In genomic region chr6:56549014-56549413, GRCh38 we compare ENCODE assay signal across 10 cellular contexts.
DNase-seq lines count a peak whose midpoint lies in the region; ATAC-seq and TF ChIP-seq lines count a peak whose summit lies in the region.
"Had no signal": no experiment of that assay in that cellular context is flagged by ENCODE, and none has a peak within 500 bp of the region (broad histone marks: within the 10 kb centered on the region; RNA-seq: fewer than 3 reads in every experiment).

No MANE protein-coding gene starts in this region.

- no peaks in the 10 kb centered on the region for H3K9me3 ChIP-seq in ovary

- H3K36me3 ChIP-seq in GM06990 (ENCODE audit: control insufficient read depth, insufficient read depth, low read length) (peaks cover 7% of the 10 kb centered on the region), ovary (no peaks in the 10 kb centered on the region)

- intact Hi-C loops in ovary (cut with DNase I) = no loop called here

- CTCF ChIA-PET in HEK293T (lab: Yijun Ruan, JAX) = interaction anchor here (0.5 to 1.5 kb wide), 5 partner anchors 21 to 179 kb away, joined by 3 to 7 read pairs (median 3); no protein-coding TSS in a partner anchor

- H3K9me3 Mint-ChIP-seq in activated naive CD4-positive, alpha-beta T cell treated with anti-CD3 and anti-CD28 coated beads, Interleukin-2, amount 50 U/mL, for 72 hours = no peaks in the 10 kb centered on the region

- H3K27me3 ChIP-seq in GM06990 (replicated peaks; ENCODE audit: control insufficient read depth, insufficient read depth, low read length) = no peaks in the 10 kb centered on the region
- no peaks in the 10 kb centered on the region for H3K27me3 ChIP-seq in ovary

- no peak for TF ChIP-seq EP300 in ovary (IDR thresholded peaks at IDR 0.05)

- ATAC-seq in activated naive CD4-positive, alpha-beta T cell treated with anti-CD3 and anti-CD28 coated beads, Interleukin-2, amount 50 U/mL, for 72 hours = no peak
- ATAC-seq in GM19328 (IDR thresholded peaks at IDR 0.05; ENCODE audit: unreplicated experiment) = no peak

- no peak for TF ChIP-seq POLR2A in ovary (IDR thresholded peaks at IDR 0.05)

- POLR2A ChIA-PET in HEK293T (lab: Yijun Ruan, JAX) = interaction anchor here (1.5 kb wide), 1 partner anchor 12 kb away, joined by 3 read pairs; no protein-coding TSS in a partner anchor

- TF ChIP-seq CTCF in GM06990 (IDR thresholded peaks at IDR 0.05; ENCODE audit: insufficient read depth, low read length, poor library complexity, severe bottlenecking) (peak; percentile 11), epithelial cell of proximal tubule (conservative IDR thresholded peaks at IDR 0.05; ENCODE audit: low read depth, low read length) (peak; percentile 53), ovary (IDR thresholded peaks at IDR 0.05) (peak in 2 of 3 donors; percentile 45 to 74)

- H3K27ac Mint-ChIP-seq in activated naive CD4-positive, alpha-beta T cell treated with anti-CD3 and anti-CD28 coated beads, Interleukin-2, amount 50 U/mL, for 72 hours = no peak overlapping the region

- H3K36me3 Mint-ChIP-seq in activated naive CD4-positive, alpha-beta T cell treated with anti-CD3 and anti-CD28 coated beads, Interleukin-2, amount 50 U/mL, for 72 hours = no peaks in the 10 kb centered on the region

- peaks cover 1% of the 10 kb centered on the region for H3K4me1 ChIP-seq in ovary (ENCODE audit: insufficient read depth)

- no peak overlapping the region for H3K4me3 ChIP-seq in GM06990 (replicated peaks; ENCODE audit: low read depth, low read length)
- H3K4me3 ChIP-seq in epithelial cell of proximal tubule (ENCODE audit: low read depth, low read length) = no peak overlapping the region
- no peak overlapping the region for H3K4me3 ChIP-seq in ovary

- DNase-seq in GM06990 (ENCODE audit: extremely low read depth, insufficient read length) = no peak
- peak; percentile 63 for DNase-seq in NCI-H146 treated with DMSO at 0.1 percent for 48 hours (lab: John Stamatoyannopoulos, UW; ENCODE audit: unreplicated experiment)
- no peak for DNase-seq in epithelial cell of proximal tubule (ENCODE audit: low read depth)
- DNase-seq in ovary = no peak
- DNase-seq in activated naive CD4-positive, alpha-beta T cell treated with anti-CD3 and anti-CD28 coated beads, Interleukin-2, amount 50 U/mL, for 72 hours (ENCODE audit: low spot score in 2 of 2) = no peak
- DNase-seq in HEK293T (ENCODE audit: extremely low spot score) = no peak
- DNase-seq in Ammon's horn (ENCODE audit: low spot score) = no peak
- DNase-seq: activated naive CD4-positive, alpha-beta T cell treated with Interleukin-2 at 50 U/mL for 16 hours; NCI-H1105 had no signal

- 6 to 10% (median 8%) methylated on average over 2 of the region's 2 CpGs for WGBS in ovary, 3 donors

- H3K27ac ChIP-seq in ovary = no peak overlapping the region

TF ChIP-seq in HEK293T, 16 proteins besides CTCF, POLR2A, EP300 and RAD21:
- no peak for TF ChIP-seq FOXA1 (IDR thresholded peaks at IDR 0.05)
- no peak for TF ChIP-seq L3MBTL2 (conservative IDR thresholded peaks at IDR 0.05)
- no peak for TF ChIP-seq PKNOX1 (IDR thresholded peaks at IDR 0.05)
- no peak for TF ChIP-seq SUZ12 (IDR thresholded peaks at IDR 0.05)
